Comparison of ENCODE assay signal across 1 cellular context in the genomic region with DNA sequence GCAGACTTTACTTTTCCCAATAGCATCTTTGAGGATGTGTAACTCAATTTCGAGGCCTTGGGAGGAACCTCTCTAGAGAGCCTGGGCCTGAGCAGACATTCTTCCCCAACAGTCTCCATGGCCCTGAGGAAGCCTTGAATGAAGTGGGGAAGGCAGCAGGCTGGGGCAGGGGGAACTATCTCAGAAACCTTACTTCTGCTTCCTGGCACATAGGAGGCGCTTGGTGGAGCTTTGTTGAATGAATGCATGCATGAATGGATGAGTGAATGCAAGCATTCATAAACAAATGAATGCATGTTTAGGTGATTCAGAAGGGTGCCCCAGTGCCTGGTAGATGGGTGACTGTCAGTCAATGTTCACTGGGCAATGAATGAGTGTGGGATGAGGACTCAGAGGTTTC.
TF ChIP-seq lines count a peak whose summit lies in the region.

No MANE protein-coding gene starts in this region.

TF ChIP-seq in H1, 55 proteins besides CTCF, POLR2A, EP300 and RAD21:
- TF ChIP-seq CBX5 (IDR thresholded peaks at IDR 0.05; ENCODE audit: low read depth, low read length), result no peak
- no peak for TF ChIP-seq SP2 (IDR thresholded peaks at IDR 0.05; ENCODE audit: low read length)
- TF ChIP-seq SP4 (IDR thresholded peaks at IDR 0.05; ENCODE audit: low read length), result no peak
- TF ChIP-seq CEBPB (IDR thresholded peaks at IDR 0.05; ENCODE audit: low read depth, low read length), result no peak
- no peak for TF ChIP-seq TAF7 (optimal IDR thresholded peaks at IDR 0.05; ENCODE audit: borderline replicate concordance, low read depth, low read length)
- no peak for TF ChIP-seq NANOG (IDR thresholded peaks at IDR 0.05; ENCODE audit: insufficient read depth, low read depth, low read length, poor library complexity, severe bottlenecking)
- TF ChIP-seq BRCA1 (IDR thresholded peaks at IDR 0.05; ENCODE audit: low read depth, low read length), result no peak
- no peak for TF ChIP-seq MAFK (IDR thresholded peaks at IDR 0.05; ENCODE audit: low read depth, low read length)
- TF ChIP-seq ZNF274 (IDR thresholded peaks at IDR 0.05; ENCODE audit: borderline replicate concordance, extremely low read depth, low read length), result no peak
- no peak for TF ChIP-seq SRF (IDR thresholded peaks at IDR 0.05; ENCODE audit: low read depth, low read length)
- no peak for TF ChIP-seq EGR1 (IDR thresholded peaks at IDR 0.05; ENCODE audit: borderline replicate concordance, low read depth, low read length)
- no peak for TF ChIP-seq JUND (IDR thresholded peaks at IDR 0.05; ENCODE audit: low read length)
- no peak for TF ChIP-seq EZH2 (IDR thresholded peaks at IDR 0.05; ENCODE audit: low read depth, low read length, severe bottlenecking)
- TF ChIP-seq KDM1A (IDR thresholded peaks at IDR 0.05; ENCODE audit: borderline replicate concordance, low read length), result no peak
- TF ChIP-seq, protein P1, sequence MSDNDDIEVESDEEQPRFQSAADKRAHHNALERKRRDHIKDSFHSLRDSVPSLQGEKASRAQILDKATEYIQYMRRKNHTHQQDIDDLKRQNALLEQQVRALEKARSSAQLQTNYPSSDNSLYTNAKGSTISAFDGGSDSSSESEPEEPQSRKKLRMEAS (IDR thresholded peaks at IDR 0.05), result no peak
- TF ChIP-seq CTBP2 (IDR thresholded peaks at IDR 0.05; ENCODE audit: borderline replicate concordance, insufficient read depth, insufficient read length, low read length), result no peak
- no peak for TF ChIP-seq CBX8 (IDR thresholded peaks at IDR 0.05; ENCODE audit: borderline replicate concordance, low read depth, low read length)
- TF ChIP-seq RFX5 (IDR thresholded peaks at IDR 0.05; ENCODE audit: borderline replicate concordance, low read depth, low read length), result no peak
TF ChIP-seq in H1: peak in this region for 0.
